In genomic region chr1:191618202-191618601, GRCh38 we compare ENCODE assay signal across 17 cellular contexts.
DNase-seq lines count a peak whose midpoint lies in the region; ATAC-seq, FAIRE-seq and TF ChIP-seq lines count a peak whose summit lies in the region.
"Had no signal": no experiment of that assay in that cellular context is flagged by ENCODE, and none has a peak within 500 bp of the region (broad histone marks: within the 10 kb centered on the region; RNA-seq: fewer than 3 reads in every experiment).

No MANE protein-coding gene starts in this region.

- no peak for TF ChIP-seq CTCF in HepG2 (CRISPR knock-in tag; IDR thresholded peaks at IDR 0.05)
- no peak for TF ChIP-seq CTCF in right lobe of liver (IDR thresholded peaks at IDR 0.05)
- no peak for TF ChIP-seq CTCF in smooth muscle cell (IDR thresholded peaks at IDR 0.05; ENCODE audit: borderline replicate concordance, insufficient read depth, poor library complexity, severe bottlenecking)
- no peak for TF ChIP-seq CTCF in Caco-2 (IDR thresholded peaks at IDR 0.05; ENCODE audit: insufficient read depth in 1 of 2, low read depth in 1 of 2, low read length in 1 of 2, severe bottlenecking in 1 of 2, unreplicated experiment in 1 of 2)
- no peak for TF ChIP-seq CTCF in chondrocyte (IDR thresholded peaks at IDR 0.05)

- 8% methylated on average over 2 of the region's 2 CpGs for WGBS in HepG2 (ENCODE audit: low lambda C conversion rate)
- WGBS in right lobe of liver (ENCODE audit: insufficient coverage, low coverage, low lambda C conversion rate, missing lambda C conversion rate): 53% methylated on average over 2 of the region's 2 CpGs
- 90% methylated on average over 2 of the region's 2 CpGs for WGBS in smooth muscle cell (ENCODE audit: low lambda C conversion rate)

- ATAC-seq in HepG2 (no peak), right lobe of liver (no peak)
- no peak for ATAC-seq in activated CD8-positive, alpha-beta memory T cell treated with anti-CD3 and anti-CD28 coated beads, Interleukin-2, amount 10 ng/mL, durations not matched to agents 7 days and 5 days
- ATAC-seq: GM23338 had no signal

- CTCF ChIA-PET in HepG2 (lab: Yijun Ruan, JAX; ENCODE audit: low intra/inter-chr PET ratio, low total read pairs) (no interaction called here), Caco-2 (lab: Charles Lee) (no interaction called here)
- CTCF ChIA-PET in activated CD8-positive, alpha-beta memory T cell treated with anti-CD3 and anti-CD28 coated beads, Interleukin-2, amount 10 ng/mL, durations not matched to agents 7 days and 5 days (lab: Charles Lee): no interaction called here

- H3K9ac ChIP-seq in HepG2 (ENCODE audit: insufficient read depth, low read depth, low read length) (no peak overlapping the region), smooth muscle cell (ENCODE audit: low read depth) (no peak overlapping the region)
- H3K9ac ChIP-seq: BLaER1 had no signal

- H3K36me3 ChIP-seq in HepG2 (replicated peaks in 1 of 2; ENCODE audit: control insufficient read depth in 1 of 2, insufficient read depth in 2 of 2, low read length in 2 of 2) (no peaks in the 10 kb centered on the region), right lobe of liver (no peaks in the 10 kb centered on the region), smooth muscle cell (ENCODE audit: low read depth) (no peaks in the 10 kb centered on the region), Caco-2 (ENCODE audit: control insufficient read depth, insufficient read depth, low read length) (no peaks in the 10 kb centered on the region)
- H3K36me3 ChIP-seq: BLaER1 had no signal

- no peak for TF ChIP-seq POLR2A in HepG2 (IDR thresholded peaks at IDR 0.05; ENCODE audit: insufficient read depth in 1 of 2, low read depth in 2 of 2, low read length in 2 of 2)
- no peak for TF ChIP-seq POLR2A in right lobe of liver (IDR thresholded peaks at IDR 0.05)

- no peak for FAIRE-seq in HepG2 (lab: Jason Lieb, UNC)
- FAIRE-seq: H54 had no signal

- H3K9me3 Mint-ChIP-seq in Caco-2 (ENCODE audit: unreplicated experiment): no peaks in the 10 kb centered on the region
- no peaks in the 10 kb centered on the region for H3K9me3 Mint-ChIP-seq in chondrocyte (ENCODE audit: low read depth)
- H3K9me3 Mint-ChIP-seq in activated CD8-positive, alpha-beta memory T cell treated with anti-CD3 and anti-CD28 coated beads, Interleukin-2, amount 10 ng/mL, durations not matched to agents 7 days and 5 days (ENCODE audit: low read depth): peaks cover 6% of the 10 kb centered on the region
- H3K9me3 Mint-ChIP-seq: GM23338 had no signal

- H3K27ac ChIP-seq in HepG2 (ENCODE audit: extremely low read length, insufficient read depth, low read length) (no peak overlapping the region), right lobe of liver (no peak overlapping the region), smooth muscle cell (ENCODE audit: low read depth) (no peak overlapping the region)
- H3K27ac ChIP-seq: 22Rv1, BLaER1 had no signal

- H4K20me1 ChIP-seq in HepG2 (ENCODE audit: insufficient read depth, low read length) (no peaks in the 10 kb centered on the region), smooth muscle cell (ENCODE audit: low read depth) (no peaks in the 10 kb centered on the region)
- H4K20me1 ChIP-seq: BLaER1 had no signal

- H3K4me1 ChIP-seq in HepG2 (ENCODE audit: insufficient read depth, low read length): no peaks in the 10 kb centered on the region
- H3K4me1 ChIP-seq in right lobe of liver: no peaks in the 10 kb centered on the region
- H3K4me1 ChIP-seq in smooth muscle cell (ENCODE audit: low read depth): no peaks in the 10 kb centered on the region
- H3K4me1 ChIP-seq in Caco-2: no peaks in the 10 kb centered on the region
- H3K4me1 ChIP-seq: BLaER1 had no signal

- H3F3A ChIP-seq in smooth muscle cell (ENCODE audit: low read depth): no peaks in the 10 kb centered on the region

- H3K9me3 ChIP-seq in HepG2 (ENCODE audit: low read length) (no peaks in the 10 kb centered on the region), right lobe of liver (no peaks in the 10 kb centered on the region), smooth muscle cell (replicated peaks; ENCODE audit: low read depth) (no peaks in the 10 kb centered on the region), Caco-2 (no peaks in the 10 kb centered on the region)
- H3K9me3 ChIP-seq: BLaER1 had no signal

- H3K4me1 Mint-ChIP-seq in Caco-2 (ENCODE audit: low read depth, unreplicated experiment) (no peaks in the 10 kb centered on the region), chondrocyte (ENCODE audit: low read depth) (no peaks in the 10 kb centered on the region)
- no peaks in the 10 kb centered on the region for H3K4me1 Mint-ChIP-seq in activated CD8-positive, alpha-beta memory T cell treated with anti-CD3 and anti-CD28 coated beads, Interleukin-2, amount 10 ng/mL, durations not matched to agents 7 days and 5 days
- H3K4me1 Mint-ChIP-seq: CD14-positive monocyte; CD4-positive, alpha-beta memory T cell; GM23338 had no signal

- H3K27ac Mint-ChIP-seq in Caco-2 (ENCODE audit: unreplicated experiment): no peak overlapping the region
- no peak overlapping the region for H3K27ac Mint-ChIP-seq in chondrocyte (ENCODE audit: unreplicated experiment)
- no peak overlapping the region for H3K27ac Mint-ChIP-seq in activated CD8-positive, alpha-beta memory T cell treated with anti-CD3 and anti-CD28 coated beads, Interleukin-2, amount 10 ng/mL, durations not matched to agents 7 days and 5 days
- H3K27ac Mint-ChIP-seq: CD14-positive monocyte; CD4-positive, alpha-beta memory T cell; GM23338 had no signal

- H2AFZ ChIP-seq in HepG2 (ENCODE audit: low read length) (no peak overlapping the region), smooth muscle cell (ENCODE audit: low read depth) (peak overlapping the region; percentile 41)
- H2AFZ ChIP-seq: GM23338 had no signal

- BruUV-seq in HepG2 (replicated peaks; lab: Mats Ljungman, UMichigan) (no TSS peak), Caco-2 (replicated peaks; lab: Mats Ljungman, UMichigan) (no TSS peak)

- no peaks in the 10 kb centered on the region for H3K27me3 ChIP-seq in HepG2 (ENCODE audit: control insufficient read depth in 1 of 2, insufficient read depth in 2 of 2, low read length in 2 of 2)
- no peaks in the 10 kb centered on the region for H3K27me3 ChIP-seq in right lobe of liver
- no peaks in the 10 kb centered on the region for H3K27me3 ChIP-seq in smooth muscle cell (ENCODE audit: low read depth)
- no peaks in the 10 kb centered on the region for H3K27me3 ChIP-seq in Caco-2 (replicated peaks; ENCODE audit: control insufficient read depth, insufficient read depth, low read length)
- H3K27me3 ChIP-seq: BLaER1 had no signal

- H3K4me2 ChIP-seq in HepG2 (ENCODE audit: low read depth, low read length): no peak overlapping the region
- no peak overlapping the region for H3K4me2 ChIP-seq in smooth muscle cell
- H3K4me2 ChIP-seq: BLaER1, GM23338 had no signal

- H3K4me3 ChIP-seq in HepG2 (replicated peaks in 1 of 3; ENCODE audit: insufficient read depth in 1 of 3, low read depth in 2 of 3, low read length in 3 of 3) (no peak overlapping the region), right lobe of liver (no peak overlapping the region), smooth muscle cell (no peak overlapping the region), Caco-2 (ENCODE audit: low read depth, low read length) (no peak overlapping the region)
- H3K4me3 ChIP-seq: BLaER1, GM23338 had no signal

- H3K4me3 Mint-ChIP-seq in Caco-2 (ENCODE audit: unreplicated experiment) (no peak overlapping the region), chondrocyte (ENCODE audit: unreplicated experiment) (no peak overlapping the region)
- no peak overlapping the region for H3K4me3 Mint-ChIP-seq in activated CD8-positive, alpha-beta memory T cell treated with anti-CD3 and anti-CD28 coated beads, Interleukin-2, amount 10 ng/mL, durations not matched to agents 7 days and 5 days
- H3K4me3 Mint-ChIP-seq: CD14-positive monocyte; CD4-positive, alpha-beta memory T cell; GM23338 had no signal

- intact Hi-C loops in HepG2 (cut with micrococcal nuclease; ENCODE audit: unreplicated experiment) (no loop called here), right lobe of liver (cut with DNase I) (no loop called here), Caco-2 (cut with micrococcal nuclease; ENCODE audit: unreplicated experiment) (no loop called here)

- TF ChIP-seq EP300 in HepG2 (IDR thresholded peaks at IDR 0.05; ENCODE audit: low read depth in 2 of 2, low read length in 2 of 2): no peak
- no peak for TF ChIP-seq EP300 in HepG2 (CRISPR knock-in tag; IDR thresholded peaks at IDR 0.05; ENCODE audit: borderline replicate concordance)

- no peak for TF ChIP-seq RAD21 in HepG2 (CRISPR knock-in tag; IDR thresholded peaks at IDR 0.05)

- in situ Hi-C loops in HepG2 (cut with HindIII; ENCODE audit: extremely low pct_ligation_motif_present, low pct_unique_long_range_greater_than_20kb): no loop called here

- no peaks in the 10 kb centered on the region for H3K36me3 Mint-ChIP-seq in Caco-2 (ENCODE audit: insufficient read depth, unreplicated experiment)
- H3K36me3 Mint-ChIP-seq in chondrocyte (ENCODE audit: low read depth): no peaks in the 10 kb centered on the region
- H3K36me3 Mint-ChIP-seq in activated CD8-positive, alpha-beta memory T cell treated with anti-CD3 and anti-CD28 coated beads, Interleukin-2, amount 10 ng/mL, durations not matched to agents 7 days and 5 days: no peaks in the 10 kb centered on the region
- H3K36me3 Mint-ChIP-seq: CD14-positive monocyte; CD4-positive, alpha-beta memory T cell had no signal

- DNase-seq in HepG2 (ENCODE audit: low spot score) (no peak), right lobe of liver (no peak), fibroblast of peridontal ligament (ENCODE audit: extremely low read depth) (peak; percentile 29), smooth muscle cell (lab: John Stamatoyannopoulos, UW; ENCODE audit: unreplicated experiment) (no peak), Caco-2 (no peak), chondrocyte (ENCODE audit: low spot score) (no peak)
- no peak for DNase-seq in activated CD8-positive, alpha-beta memory T cell treated with anti-CD3 and anti-CD28 coated beads, Interleukin-2, amount 10 ng/mL, durations not matched to agents 7 days and 5 days
- DNase-seq: Calu3; CD4-positive, alpha-beta memory T cell; DMS79 treated with DMSO at 0.1 percent for 48 hours; GF-D8; HCEC 1CT had no signal

- H3K27me3 Mint-ChIP-seq in Caco-2 (ENCODE audit: insufficient read depth, unreplicated experiment): no peaks in the 10 kb centered on the region
- no peaks in the 10 kb centered on the region for H3K27me3 Mint-ChIP-seq in chondrocyte (ENCODE audit: low read depth)
- H3K27me3 Mint-ChIP-seq in activated CD8-positive, alpha-beta memory T cell treated with anti-CD3 and anti-CD28 coated beads, Interleukin-2, amount 10 ng/mL, durations not matched to agents 7 days and 5 days: no peaks in the 10 kb centered on the region
- H3K27me3 Mint-ChIP-seq: CD4-positive, alpha-beta memory T cell had no signal

- POLR2A ChIA-PET in HepG2 (lab: Yijun Ruan, JAX) (no interaction called here), Caco-2 (lab: Charles Lee) (no interaction called here)

- H3K79me2 ChIP-seq in HepG2 (ENCODE audit: insufficient read depth, low read length): no peaks in the 10 kb centered on the region
- H3K79me2 ChIP-seq in smooth muscle cell (ENCODE audit: low read depth): no peaks in the 10 kb centered on the region

TF ChIP-seq in HepG2, 621 proteins besides CTCF, POLR2A, EP300 and RAD21 (continues in another document):
- TF ChIP-seq NFIC (IDR thresholded peaks at IDR 0.05; ENCODE audit: low read length): no peak
- TF ChIP-seq ZNF557 (CRISPR knock-in tag; IDR thresholded peaks at IDR 0.05): no peak
- no peak for TF ChIP-seq FOSL2 (CRISPR knock-in tag; IDR thresholded peaks at IDR 0.05)
- TF ChIP-seq MAFF (IDR thresholded peaks at IDR 0.05; ENCODE audit: low read depth, low read length): peak; percentile 73
